In genomic region chr1:204212715-204213114, GRCh38 we compare ENCODE assay signal across 17 cellular contexts. TPM values are rescaled to one million over a fixed set of nuclear protein-coding genes. Genes with fewer than 3 reads are reported as not detected.
DNase-seq lines count a peak whose midpoint lies in the region; ATAC-seq and TF ChIP-seq lines count a peak whose summit lies in the region.
"Had no signal": no experiment of that assay in that cellular context is flagged by ENCODE, and none has a peak within 500 bp of the region (broad histone marks: within the 10 kb centered on the region; RNA-seq: fewer than 3 reads in every experiment).

No MANE protein-coding gene starts in this region.

- H3F3A ChIP-seq in PC-9 (ENCODE audit: insufficient read depth, low read depth) = peaks cover 22% of the 10 kb centered on the region; the same call in 1 of the 2 replicates

- H3K79me2 ChIP-seq in PC-9 (ENCODE audit: low read depth) = peaks cover 21% of the 10 kb centered on the region
- peaks cover 21% of the 10 kb centered on the region for H3K79me2 ChIP-seq in hepatocyte

- BruUV-seq in PC-9 (replicated peaks; lab: Mats Ljungman, UMichigan) = no TSS peak

- DNase-seq in PC-9 = no peak
- no peak for DNase-seq in hepatocyte (ENCODE audit: low spot score)
- no peak for DNase-seq in upper lobe of right lung
- DNase-seq in NCI-H2107 (lab: John Stamatoyannopoulos, UW) = no peak
- no peak for DNase-seq in GM20000 (ENCODE audit: low spot score)
- DNase-seq in NOMO-1 treated with dmso at 0.1 percent for 144 hours (lab: John Stamatoyannopoulos, UW; ENCODE audit: unreplicated experiment) = no peak
- DNase-seq: AML-193; CD4-positive, alpha-beta memory T cell; DMS79 treated with DMSO at 0.1 percent for 48 hours; GF-D8; HFFc6; KG1 had no signal

- H3K4me2 ChIP-seq in BLaER1 treated with 17β-estradiol and CSF1 and Interleukin-3, amounts not matched to agents 10 nM and 100 nM = peak overlapping the region in 7 of 11 experiments; percentile 82 to 95 (median 89); a peak in 10 of 22 replicates
- H3K4me2 ChIP-seq in PC-9 (peak overlapping the region; percentile 81), hepatocyte (peak overlapping the region; percentile 78)

- POLR2A ChIA-PET in PC-9 (lab: Charles Lee; ENCODE audit: unreplicated experiment) = no interaction called here

- no peaks in the 10 kb centered on the region for H4K20me1 ChIP-seq in BLaER1 treated with 17β-estradiol and CSF1 and Interleukin-3, amounts not matched to agents 10 nM and 100 nM
- no peaks in the 10 kb centered on the region for H4K20me1 ChIP-seq in PC-9 (ENCODE audit: insufficient read depth)
- H4K20me1 ChIP-seq in hepatocyte (ENCODE audit: insufficient read depth, poor library complexity, severe bottlenecking) = no peaks in the 10 kb centered on the region

- intact Hi-C loops in PC-9 (cut with micrococcal nuclease; ENCODE audit: unreplicated experiment) = loop anchor here (5.0 kb wide), 2 partner anchors 75 to 350 kb away; partner anchors contain the start of gene SNRPE
- intact Hi-C loops in upper lobe of right lung (cut with DNase I) = loop anchor here (5.0 kb wide), 1 partner anchor 150 kb away; no protein-coding TSS in a partner anchor

- peaks cover 7 to 52% (median 33%) of the 10 kb centered on the region in 10 experiments for H3K4me1 ChIP-seq in BLaER1 treated with 17β-estradiol and CSF1 and Interleukin-3, amounts not matched to agents 10 nM and 100 nM
- H3K4me1 ChIP-seq in PC-9 (replicated peaks; ENCODE audit: insufficient read depth) (peaks cover 19% of the 10 kb centered on the region), hepatocyte (ENCODE audit: insufficient read depth) (no peaks in the 10 kb centered on the region), upper lobe of right lung (no peaks in the 10 kb centered on the region)
- H3K4me1 ChIP-seq: HAP-1 had no signal

- no peaks in the 10 kb centered on the region for H3K9me3 ChIP-seq in BLaER1 treated with 17β-estradiol and CSF1 and Interleukin-3, amounts not matched to agents 10 nM and 100 nM (replicated peaks in 1 of 11)
- no peaks in the 10 kb centered on the region for H3K9me3 ChIP-seq in PC-9 (ENCODE audit: insufficient read depth, low read depth)
- H3K9me3 ChIP-seq in hepatocyte (ENCODE audit: low read depth) = no peaks in the 10 kb centered on the region
- H3K9me3 ChIP-seq in upper lobe of right lung = no peaks in the 10 kb centered on the region
- H3K9me3 ChIP-seq: HAP-1 had no signal

- no peaks in the 10 kb centered on the region for H3K27me3 ChIP-seq in BLaER1 treated with 17β-estradiol and CSF1 and Interleukin-3, amounts not matched to agents 10 nM and 100 nM
- H3K27me3 ChIP-seq in PC-9 (ENCODE audit: insufficient read depth, low read depth) (no peaks in the 10 kb centered on the region), hepatocyte (no peaks in the 10 kb centered on the region), upper lobe of right lung (no peaks in the 10 kb centered on the region)

- CTCF ChIA-PET in PC-9 (lab: Charles Lee) = no interaction called here

- peak overlapping the region in 3 of 11 experiments; percentile 69 to 76 (median 73); a peak in 3 of 22 replicates for H3K9ac ChIP-seq in BLaER1 treated with 17β-estradiol and CSF1 and Interleukin-3, amounts not matched to agents 10 nM and 100 nM

- peak overlapping the region in 5 of 11 experiments; percentile 49 to 90 (median 79); a peak in 8 of 22 replicates for H3K27ac ChIP-seq in BLaER1 treated with 17β-estradiol and CSF1 and Interleukin-3, amounts not matched to agents 10 nM and 100 nM
- H3K27ac ChIP-seq in PC-9 (no peak overlapping the region), hepatocyte (peak overlapping the region; percentile 9), upper lobe of right lung (no peak overlapping the region)

- no peak overlapping the region for H3K4me3 ChIP-seq in BLaER1 treated with 17β-estradiol and CSF1 and Interleukin-3, amounts not matched to agents 10 nM and 100 nM
- peak overlapping the region; percentile 58; the same call in 1 of the 2 replicates for H3K4me3 ChIP-seq in PC-9
- H3K4me3 ChIP-seq in hepatocyte = no peak overlapping the region
- peak overlapping the region; percentile 46 for H3K4me3 ChIP-seq in upper lobe of right lung
- H3K4me3 ChIP-seq: HAP-1 had no signal

- TF ChIP-seq CTCF in PC-9 (conservative IDR thresholded peaks at IDR 0.05) = no peak
- no peak for TF ChIP-seq CTCF in hepatocyte (IDR thresholded peaks at IDR 0.05; ENCODE audit: poor library complexity)
- TF ChIP-seq CTCF in upper lobe of right lung (IDR thresholded peaks at IDR 0.05) = no peak
- TF ChIP-seq CTCF in GM20000 (IDR thresholded peaks at IDR 0.05; ENCODE audit: extremely low read depth, missing control alignments) = no peak

- H2AFZ ChIP-seq in PC-9 = no peak overlapping the region
- H2AFZ ChIP-seq in hepatocyte = no peak overlapping the region

- 97% methylated on average over 3 of the region's 3 CpGs for WGBS in hepatocyte (ENCODE audit: low lambda C conversion rate, missing lambda C conversion rate)

- H3K36me3 ChIP-seq in BLaER1 treated with 17β-estradiol and CSF1 and Interleukin-3, amounts not matched to agents 10 nM and 100 nM = no peaks in the 10 kb centered on the region
- H3K36me3 ChIP-seq in PC-9 (ENCODE audit: low read depth) = no peaks in the 10 kb centered on the region
- H3K36me3 ChIP-seq in hepatocyte (replicated peaks; ENCODE audit: insufficient read depth, low read depth) = no peaks in the 10 kb centered on the region
- H3K36me3 ChIP-seq in upper lobe of right lung = no peaks in the 10 kb centered on the region
- H3K36me3 ChIP-seq: HAP-1 had no signal

- H3K9me2 ChIP-seq in PC-9 (ENCODE audit: insufficient read depth) = no peaks in the 10 kb centered on the region
- H3K9me2 ChIP-seq in hepatocyte (replicated peaks; ENCODE audit: insufficient read depth) = no peaks in the 10 kb centered on the region

- ATAC-seq in upper lobe of right lung = no peak

RNA-seq across cellular contexts. Expression of gene GOLT1A, which starts 1.1 kb away (rescaled TPM):
- 18.7 and 22.8 TPM in 2 replicates for total RNA-seq in PC-9 (2021)
- 13.6 and 26.6 TPM in 2 replicates for total RNA-seq in hepatocyte
- 34.7 and 36.0 TPM in 2 replicates for polyA plus RNA-seq in hepatocyte
- total RNA-seq in upper lobe of right lung = 22.4 TPM
- total RNA-seq: H4, HFFc6 had no signal
- polyA plus RNA-seq: CD14-positive monocyte, IgD-negative memory B cell had no signal

RNA-seq across cellular contexts. Expression of gene KISS1, which starts 16.4 kb away (rescaled TPM):
- 4.0 and 5.2 TPM in 2 replicates for total RNA-seq in PC-9 (2021)
- 2.2 and 12.9 TPM in 2 replicates for total RNA-seq in hepatocyte
- polyA plus RNA-seq in hepatocyte = 2.0 TPM in 2 replicates
- total RNA-seq in upper lobe of right lung = 2.9 TPM
- total RNA-seq: CD4-positive, alpha-beta memory T cell; H4 had no signal
- polyA plus RNA-seq: CD14-positive monocyte; CD4-positive, alpha-beta memory T cell; IgD-negative memory B cell had no signal

RNA-seq across cellular contexts. Expression of gene REN, which starts 46.6 kb away (rescaled TPM):
- total RNA-seq in PC-9 (2021) (0.81 TPM in 1 of 2 replicates, not detected in the other), hepatocyte (15.4 and 16.2 TPM in 2 replicates), upper lobe of right lung (0.81 TPM)
- polyA plus RNA-seq in hepatocyte = 18.4 and 39.7 TPM in 2 replicates
- total RNA-seq: CD4-positive, alpha-beta memory T cell; H4 had no signal
- polyA plus RNA-seq: CD14-positive monocyte; CD4-positive, alpha-beta memory T cell; IgD-negative memory B cell had no signal

Comparison
In these comparisons a context has a peak if more than half of its experiments do, and no peak if none do; other contexts are left out.
1. H3K4me3 ChIP-seq: peak in PC-9 (single experiment) and upper lobe of right lung (single experiment); none in BLaER1 treated with 17β-estradiol and CSF1 and Interleukin-3, amounts not matched to agents 10 nM and 100 nM (0 of 10) and hepatocyte (single experiment).
2. Peak in every context shown above with its lines, with median percentiles within 50 percentile points of each other: H3K4me2 ChIP-seq.